2 cellular contexts compared by ENCODE assay signal in the genomic region with DNA sequence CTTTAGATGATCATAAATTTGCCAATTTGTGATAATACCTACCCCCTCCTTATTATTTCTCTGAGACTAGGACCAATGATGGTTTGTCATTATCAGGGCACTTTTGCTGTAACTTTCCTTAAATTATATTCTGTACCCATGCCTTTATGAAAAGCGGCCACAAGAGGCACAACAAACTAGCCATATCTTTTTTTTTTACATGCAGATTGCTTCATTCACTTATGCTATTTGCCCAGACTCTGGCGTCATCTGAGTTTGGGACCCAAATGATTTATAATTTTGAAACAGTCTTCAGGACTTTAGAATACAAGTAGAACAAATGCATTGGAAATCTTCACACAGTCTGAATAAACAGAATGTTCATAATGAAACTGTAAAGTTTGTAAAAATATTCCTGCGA.
TF ChIP-seq lines count a peak whose summit lies in the region.

No MANE protein-coding gene starts in this region.

TF ChIP-seq in SK-N-SH, 30 proteins besides CTCF, POLR2A, EP300 and RAD21 (continued from another document):
- TF ChIP-seq, protein P1, sequence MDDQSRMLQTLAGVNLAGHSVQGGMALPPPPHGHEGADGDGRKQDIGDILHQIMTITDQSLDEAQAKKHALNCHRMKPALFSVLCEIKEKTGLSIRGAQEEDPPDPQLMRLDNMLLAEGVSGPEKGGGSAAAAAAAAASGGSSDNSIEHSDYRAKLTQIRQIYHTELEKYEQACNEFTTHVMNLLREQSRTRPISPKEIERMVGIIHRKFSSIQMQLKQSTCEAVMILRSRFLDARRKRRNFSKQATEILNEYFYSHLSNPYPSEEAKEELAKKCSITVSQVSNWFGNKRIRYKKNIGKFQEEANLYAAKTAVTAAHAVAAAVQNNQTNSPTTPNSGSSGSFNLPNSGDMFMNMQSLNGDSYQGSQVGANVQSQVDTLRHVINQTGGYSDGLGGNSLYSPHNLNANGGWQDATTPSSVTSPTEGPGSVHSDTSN (IDR thresholded peaks at IDR 0.05): no peak
- TF ChIP-seq, protein P2, sequence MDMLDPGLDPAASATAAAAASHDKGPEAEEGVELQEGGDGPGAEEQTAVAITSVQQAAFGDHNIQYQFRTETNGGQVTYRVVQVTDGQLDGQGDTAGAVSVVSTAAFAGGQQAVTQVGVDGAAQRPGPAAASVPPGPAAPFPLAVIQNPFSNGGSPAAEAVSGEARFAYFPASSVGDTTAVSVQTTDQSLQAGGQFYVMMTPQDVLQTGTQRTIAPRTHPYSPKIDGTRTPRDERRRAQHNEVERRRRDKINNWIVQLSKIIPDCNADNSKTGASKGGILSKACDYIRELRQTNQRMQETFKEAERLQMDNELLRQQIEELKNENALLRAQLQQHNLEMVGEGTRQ (IDR thresholded peaks at IDR 0.05; ENCODE audit: borderline replicate concordance, low read depth, low read length): no peak
- TF ChIP-seq TEAD4 (IDR thresholded peaks at IDR 0.05; ENCODE audit: borderline replicate concordance, insufficient read depth) (no peak), FOXJ3 (CRISPR knock-in tag; IDR thresholded peaks at IDR 0.05) (no peak), RXRA (IDR thresholded peaks at IDR 0.05; ENCODE audit: borderline replicate concordance, low read depth) (no peak), SIN3A (IDR thresholded peaks at IDR 0.05; ENCODE audit: borderline replicate concordance, low read depth, low read length) (no peak), POLR2AphosphoS5 (IDR thresholded peaks at IDR 0.05; ENCODE audit: low read depth, low read length) (no peak), MEF2A (IDR thresholded peaks at IDR 0.05; ENCODE audit: borderline replicate concordance, low read depth) (no peak), TAF1 (IDR thresholded peaks at IDR 0.05; ENCODE audit: borderline replicate concordance, low read depth, low read length) (no peak), ELF1 (IDR thresholded peaks at IDR 0.05) (no peak), YY1 (IDR thresholded peaks at IDR 0.05; ENCODE audit: low read depth) (no peak)
- TF ChIP-seq, protein P3, sequence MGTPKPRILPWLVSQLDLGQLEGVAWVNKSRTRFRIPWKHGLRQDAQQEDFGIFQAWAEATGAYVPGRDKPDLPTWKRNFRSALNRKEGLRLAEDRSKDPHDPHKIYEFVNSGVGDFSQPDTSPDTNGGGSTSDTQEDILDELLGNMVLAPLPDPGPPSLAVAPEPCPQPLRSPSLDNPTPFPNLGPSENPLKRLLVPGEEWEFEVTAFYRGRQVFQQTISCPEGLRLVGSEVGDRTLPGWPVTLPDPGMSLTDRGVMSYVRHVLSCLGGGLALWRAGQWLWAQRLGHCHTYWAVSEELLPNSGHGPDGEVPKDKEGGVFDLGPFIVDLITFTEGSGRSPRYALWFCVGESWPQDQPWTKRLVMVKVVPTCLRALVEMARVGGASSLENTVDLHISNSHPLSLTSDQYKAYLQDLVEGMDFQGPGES (IDR thresholded peaks at IDR 0.05; ENCODE audit: low read depth, low read length): no peak
- TF ChIP-seq, protein P4, sequence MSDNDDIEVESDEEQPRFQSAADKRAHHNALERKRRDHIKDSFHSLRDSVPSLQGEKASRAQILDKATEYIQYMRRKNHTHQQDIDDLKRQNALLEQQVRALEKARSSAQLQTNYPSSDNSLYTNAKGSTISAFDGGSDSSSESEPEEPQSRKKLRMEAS (IDR thresholded peaks at IDR 0.05; ENCODE audit: low read depth): no peak

TF ChIP-seq in SK-N-SH treated with all-trans-retinoic acid at 6 μM for 48 hours, 23 proteins besides CTCF, POLR2A, EP300 and RAD21 (continued from another document):
- TF ChIP-seq, protein P5, sequence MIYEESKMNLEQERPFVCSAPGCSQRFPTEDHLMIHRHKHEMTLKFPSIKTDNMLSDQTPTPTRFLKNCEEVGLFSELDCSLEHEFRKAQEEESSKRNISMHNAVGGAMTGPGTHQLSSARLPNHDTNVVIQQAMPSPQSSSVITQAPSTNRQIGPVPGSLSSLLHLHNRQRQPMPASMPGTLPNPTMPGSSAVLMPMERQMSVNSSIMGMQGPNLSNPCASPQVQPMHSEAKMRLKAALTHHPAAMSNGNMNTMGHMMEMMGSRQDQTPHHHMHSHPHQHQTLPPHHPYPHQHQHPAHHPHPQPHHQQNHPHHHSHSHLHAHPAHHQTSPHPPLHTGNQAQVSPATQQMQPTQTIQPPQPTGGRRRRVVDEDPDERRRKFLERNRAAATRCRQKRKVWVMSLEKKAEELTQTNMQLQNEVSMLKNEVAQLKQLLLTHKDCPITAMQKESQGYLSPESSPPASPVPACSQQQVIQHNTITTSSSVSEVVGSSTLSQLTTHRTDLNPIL (CRISPR knock-in tag; IDR thresholded peaks at IDR 0.05; ENCODE audit: low read depth): no peak
- TF ChIP-seq ZNF8 (CRISPR knock-in tag; IDR thresholded peaks at IDR 0.05) (no peak), BACH2 (CRISPR knock-in tag; IDR thresholded peaks at IDR 0.05; ENCODE audit: borderline replicate concordance) (no peak), ARNTL (CRISPR knock-in tag; IDR thresholded peaks at IDR 0.05; ENCODE audit: borderline replicate concordance, low read depth) (no peak), OSR1 (CRISPR knock-in tag; IDR thresholded peaks at IDR 0.05) (no peak), ISL1 (CRISPR knock-in tag; IDR thresholded peaks at IDR 0.05) (no peak), ESRRG (CRISPR knock-in tag; IDR thresholded peaks at IDR 0.05) (no peak)
TF ChIP-seq in SK-N-SH treated with all-trans-retinoic acid at 6 μM for 48 hours: peak in this region for 0.
